Comparison of ENCODE assay signal across 12 cellular contexts in genomic region chr16:15507299-15507958, GRCh38.
DNase-seq lines count a peak whose midpoint lies in the region; ATAC-seq and TF ChIP-seq lines count a peak whose summit lies in the region.
"Had no signal": no experiment of that assay in that cellular context is flagged by ENCODE, and none has a peak within 500 bp of the region (broad histone marks: within the 10 kb centered on the region; RNA-seq: fewer than 3 reads in every experiment).

No MANE protein-coding gene starts in this region.

- peaks cover 10% of the 10 kb centered on the region for H3K27me3 Mint-ChIP-seq in nephron progenitor cell (ENCODE audit: low read depth, poor library complexity)

- H3K36me3 ChIP-seq in A673 (ENCODE audit: insufficient read depth, low read length, poor library complexity, severe bottlenecking) (no peaks in the 10 kb centered on the region), Panc1 (ENCODE audit: control insufficient read depth, insufficient read depth, low read length) (no peaks in the 10 kb centered on the region), esophagus muscularis mucosa (peaks cover 0 to 5% (median 0%) of the 10 kb centered on the region in 4 donors)

- no peak for TF ChIP-seq POLR2A in esophagus muscularis mucosa (IDR thresholded peaks at IDR 0.05; ENCODE audit: low read depth)

- no peaks in the 10 kb centered on the region for H3K27me3 ChIP-seq in A673 (replicated peaks; ENCODE audit: insufficient read depth, low read depth, low read length, poor library complexity)
- no peaks in the 10 kb centered on the region for H3K27me3 ChIP-seq in Panc1 (ENCODE audit: control insufficient read depth, insufficient read depth, low read length)
- no peaks in the 10 kb centered on the region for H3K27me3 ChIP-seq in esophagus muscularis mucosa

- no peak for TF ChIP-seq EP300 in esophagus muscularis mucosa (IDR thresholded peaks at IDR 0.05)

- H3K4me1 ChIP-seq in A673 (ENCODE audit: insufficient read depth, low read length, poor library complexity, severe bottlenecking) (peaks cover 16% of the 10 kb centered on the region), Panc1 (ENCODE audit: control insufficient read depth, insufficient read depth, low read length) (peaks cover 28% of the 10 kb centered on the region), esophagus muscularis mucosa (peaks cover 0 to 32% (median 31%) of the 10 kb centered on the region in 4 donors)

- intact Hi-C loops in A673 (cut with micrococcal nuclease; ENCODE audit: unreplicated experiment) = no loop called here
- intact Hi-C loops in Panc1 (cut with micrococcal nuclease; ENCODE audit: unreplicated experiment) = no loop called here
- intact Hi-C loops in esophagus muscularis mucosa (cut with DNase I) = no loop called here

- in situ Hi-C loops in Panc1 (cut with HindIII; ENCODE audit: low pct_unique_long_range_greater_than_20kb, low sequenced_read_pairs) = loop anchor here (5.0 kb wide), 1 partner anchor 90 kb away; no protein-coding TSS in a partner anchor

- H3K27ac ChIP-seq in A673 (ENCODE audit: low read depth, low read length, poor library complexity, severe bottlenecking) (no peak overlapping the region), Panc1 (ENCODE audit: low read length) (peak overlapping the region; percentile 69), esophagus muscularis mucosa (replicated peaks in 1 of 4) (peak overlapping the region; percentile 23 to 63 (median 56))
- H3K27ac ChIP-seq: C4-2B had no signal

- H3K36me3 Mint-ChIP-seq in nephron progenitor cell (ENCODE audit: low read depth) = peaks cover 22% of the 10 kb centered on the region

- ATAC-seq in Panc1 = peak; percentile 83
- ATAC-seq: activated naive CD4-positive, alpha-beta T cell treated with anti-CD3 and anti-CD28 coated beads, Interleukin-2, amount 50 U/mL, for 72 hours had no signal

- H3K4me3 ChIP-seq in A673 (ENCODE audit: low read depth, low read length, poor library complexity, severe bottlenecking) (no peak overlapping the region), Panc1 (ENCODE audit: low read depth in 2 of 2, low read length in 2 of 2) (no peak overlapping the region), esophagus muscularis mucosa (no peak overlapping the region)

- no peak overlapping the region for H3K4me3 Mint-ChIP-seq in nephron progenitor cell
- H3K4me3 Mint-ChIP-seq: nephron had no signal

- peak overlapping the region; percentile 81 for H3K27ac Mint-ChIP-seq in nephron progenitor cell

- no peaks in the 10 kb centered on the region for H3K9me3 ChIP-seq in A673 (ENCODE audit: low read depth, low read length, poor library complexity, severe bottlenecking)
- no peaks in the 10 kb centered on the region for H3K9me3 ChIP-seq in Panc1 (ENCODE audit: control insufficient read depth, insufficient read depth, low read depth, low read length)
- no peaks in the 10 kb centered on the region for H3K9me3 ChIP-seq in esophagus muscularis mucosa

- H3K4me1 Mint-ChIP-seq in nephron progenitor cell = peaks cover 41% of the 10 kb centered on the region

- peaks cover 5% of the 10 kb centered on the region for H3K9me3 Mint-ChIP-seq in nephron progenitor cell
- H3K9me3 Mint-ChIP-seq: activated naive CD4-positive, alpha-beta T cell treated with anti-CD3 and anti-CD28 coated beads, Interleukin-2, amount 50 U/mL, for 72 hours; nephron had no signal

- CTCF ChIA-PET in A673 (lab: Charles Lee) = no interaction called here
- CTCF ChIA-PET in Panc1 (lab: Charles Lee) = no interaction called here

- WGBS in esophagus muscularis mucosa = 30% methylated on average over 8 of the region's 8 CpGs

- DNase-seq in A673 (ENCODE audit: low spot score) = peak; percentile 60
- DNase-seq in Panc1 (ENCODE audit: low read depth, low spot score) = no peak
- no peak for DNase-seq in esophagus muscularis mucosa (ENCODE audit: extremely low spot score)
- no peak for DNase-seq in nephron progenitor cell
- no peak for DNase-seq in SIG-M5 treated with dmso at 0.1 percent for 504 hours (lab: John Stamatoyannopoulos, UW; ENCODE audit: unreplicated experiment)
- no peak for DNase-seq in NCI-H187 treated with DMSO at 0.1 percent for 48 hours (lab: John Stamatoyannopoulos, UW)
- no peak for DNase-seq in mesenteric fat pad (ENCODE audit: low spot score)
- DNase-seq in HPDE6-E6E7 (ENCODE audit: extremely low spot score) = no peak
- DNase-seq: NCI-H1048 had no signal

- no TSS peak for BruUV-seq in A673 (replicated peaks; lab: Mats Ljungman, UMichigan)
- no TSS peak for BruUV-seq in Panc1 (replicated peaks; lab: Mats Ljungman, UMichigan)

- no peak for TF ChIP-seq CTCF in A673 (conservative IDR thresholded peaks at IDR 0.05; ENCODE audit: low read depth, low read length)
- TF ChIP-seq CTCF in Panc1 (IDR thresholded peaks at IDR 0.05) = no peak
- TF ChIP-seq CTCF in esophagus muscularis mucosa (IDR thresholded peaks at IDR 0.05) = no peak
- no peak for TF ChIP-seq CTCF in nephron progenitor cell (IDR thresholded peaks at IDR 0.05)

- POLR2A ChIA-PET in A673 (lab: Charles Lee; ENCODE audit: low non-redundant PET) (no interaction called here), Panc1 (lab: Charles Lee) (interaction anchor here (0.5 to 0.7 kb wide), 2 partner anchors 63 to 140 kb away, joined by 3 read pairs; no protein-coding TSS in a partner anchor)
